In genomic region chr20:50175938-50176933, GRCh38 we compare ENCODE assay signal across 27 cellular contexts.
"Had no signal": no experiment of that assay in that cellular context is flagged by ENCODE, and none has a peak within 500 bp of the region (broad histone marks: within the 10 kb centered on the region; RNA-seq: fewer than 3 reads in every experiment).

No MANE protein-coding gene starts in this region.

- H3K36me3 ChIP-seq: neural progenitor cell, neutrophil, right atrium auricular region, right lobe of liver, stomach, thyroid gland, transverse colon, upper lobe of right lung had no signal

- H3K27ac ChIP-seq: left ventricle myocardium inferior, neural progenitor cell, neutrophil, parathyroid adenoma, psoas muscle, right atrium auricular region, right lobe of liver, skin epidermis, stomach, testis, thyroid gland, transverse colon, upper lobe of right lung had no signal

- H3K27me3 ChIP-seq: neural progenitor cell, right atrium auricular region, right lobe of liver, stomach, testis, thyroid gland, transverse colon, upper lobe of right lung had no signal

- H3K4me3 ChIP-seq: left ventricle myocardium inferior, lung, neural progenitor cell, psoas muscle, right atrium auricular region, right lobe of liver, skin epidermis, stomach, testis, thyroid gland, transverse colon, upper lobe of right lung had no signal

- H3K9me3 ChIP-seq: left ventricle myocardium inferior, neutrophil, psoas muscle, right atrium auricular region, right lobe of liver, stomach, testis, thyroid gland, transverse colon, upper lobe of right lung had no signal

- DNase-seq: hippocampal formation; immature natural killer cell; left ventricle myocardium inferior; mesendoderm; naive B cell; natural killer cell; nephron progenitor cell; occipital lobe; right lobe of liver; stimulated activated CD4-positive, alpha-beta T cell treated with anti-CD3 and anti-CD28 coated beads, Interleukin-12 subunit alpha, Interleukin-12 subunit beta, amount 100 ng/mL, for 4 hours; stimulated activated CD4-positive, alpha-beta T cell treated with anti-CD3 and anti-CD28 coated beads, Interleukin-15, amount 100 ng/mL, for 24 hours; stimulated activated CD4-positive, alpha-beta T cell treated with anti-CD3 and anti-CD28 coated beads, Interleukin-2, amount 100 ng/mL, for 24 hours; stimulated activated CD4-positive, alpha-beta T cell treated with anti-CD3 and anti-CD28 coated beads, Interleukin-4, amount 100 ng/mL, for 1 hour; stimulated activated naive B cell treated with anti-CD40 and anti-IgM and Interleukin-4, amounts not matched to agents 10 μg/mL and 1 μg/mL and 100 μg/mL, for 72 hours; stimulated activated naive CD8-positive, alpha-beta T cell treated with anti-CD3 and anti-CD28 coated beads, Interleukin-15, Interleukin-2, amounts not matched to agents 100 U/mL and 50 U/mL, for 24 hours; stomach; testis; thyroid gland; transverse colon; upper lobe of right lung had no signal
